Comparison of ENCODE assay signal across 10 cellular contexts in the genomic region with DNA sequence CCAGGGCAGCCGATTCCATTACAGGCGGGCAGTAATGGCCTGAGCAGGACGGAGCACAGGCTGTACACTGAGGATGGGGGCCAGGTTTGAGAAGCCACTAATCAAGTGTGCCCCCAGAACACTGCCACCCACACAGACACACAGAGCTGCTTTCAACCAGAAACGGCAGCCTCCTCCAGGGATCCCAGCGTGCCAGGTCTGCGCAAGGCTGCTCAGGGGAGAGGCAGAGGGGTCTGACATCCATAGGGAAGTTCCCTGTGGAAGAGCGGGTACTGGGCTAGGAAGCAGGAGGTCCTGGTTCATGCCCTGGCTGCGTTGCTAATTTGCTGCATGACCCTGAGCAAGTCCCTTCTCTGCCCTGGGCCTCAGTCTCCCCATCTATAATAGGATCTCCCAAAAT. TPM values are rescaled to one million over a fixed set of nuclear protein-coding genes. Genes with fewer than 3 reads are reported as not detected.
A peak's percentile ranks its signal among the peaks of the same experiment; 100 is the strongest.
DNase-seq lines count a peak whose midpoint lies in the region; ATAC-seq and TF ChIP-seq lines count a peak whose summit lies in the region.
"Had no signal": no experiment of that assay in that cellular context is flagged by ENCODE, and none has a peak within 500 bp of the region (broad histone marks: within the 10 kb centered on the region; RNA-seq: fewer than 3 reads in every experiment).

No MANE protein-coding gene starts in this region.

- ATAC-seq in HG02973 (IDR thresholded peaks at IDR 0.05; ENCODE audit: unreplicated experiment) (no peak), psoas muscle (no peak)
- ATAC-seq: K562 had no signal

- no peaks in the 10 kb centered on the region for H3K9me3 Mint-ChIP-seq in activated naive CD4-positive, alpha-beta T cell treated with anti-CD3 and anti-CD28 coated beads, Interleukin-2, amount 50 U/mL, for 24 hours

- POLR2A ChIA-PET in RWPE1 (lab: Yijun Ruan, JAX; ENCODE audit: low non-redundant PET) = no interaction called here

- peak overlapping the region; percentile 93 for H3K27ac Mint-ChIP-seq in activated naive CD4-positive, alpha-beta T cell treated with anti-CD3 and anti-CD28 coated beads, Interleukin-2, amount 50 U/mL, for 24 hours

- DNase-seq in activated naive CD4-positive, alpha-beta T cell treated with anti-CD3 and anti-CD28 coated beads, Interleukin-2, amount 50 U/mL, for 16 hours = no peak
- DNase-seq in RWPE1 (ENCODE audit: low spot score) (no peak), epithelial cell of prostate (ENCODE audit: low read depth, low spot score) (no peak), suprapubic skin (ENCODE audit: low spot score in 2 of 2) (no peak), psoas muscle (no peak)
- DNase-seq in stimulated activated CD4-positive, alpha-beta T cell treated with anti-CD3 and anti-CD28 coated beads, Interleukin-15, amount 100 ng/mL, for 24 hours = no peak
- DNase-seq: NCI-H1694 had no signal

- no peaks in the 10 kb centered on the region for H3K27me3 ChIP-seq in suprapubic skin
- H3K27me3 ChIP-seq in psoas muscle (ENCODE audit: insufficient read depth in 3 of 3, low read length in 2 of 3) = no peaks in the 10 kb centered on the region

- TF ChIP-seq EP300 in suprapubic skin (IDR thresholded peaks at IDR 0.05) = no peak

- peak overlapping the region; percentile 85 for H3K4me3 Mint-ChIP-seq in activated naive CD4-positive, alpha-beta T cell treated with anti-CD3 and anti-CD28 coated beads, Interleukin-2, amount 50 U/mL, for 24 hours

- H3K27ac ChIP-seq in RWPE1 = peak overlapping the region; percentile 99
- H3K27ac ChIP-seq in epithelial cell of prostate = peak overlapping the region; percentile 99
- peak overlapping the region; percentile 11 for H3K27ac ChIP-seq in suprapubic skin
- H3K27ac ChIP-seq in psoas muscle = no peak overlapping the region

- CTCF ChIA-PET in RWPE1 (lab: Yijun Ruan, JAX) = interaction anchor here (0.7 kb wide), 1 partner anchor 11 kb away, joined by 4 read pairs; no protein-coding TSS in a partner anchor

- H3K36me3 ChIP-seq in suprapubic skin = no peaks in the 10 kb centered on the region
- H3K36me3 ChIP-seq in psoas muscle (ENCODE audit: insufficient read depth in 1 of 2, low read depth in 1 of 2) = no peaks in the 10 kb centered on the region

- peaks cover 2% of the 10 kb centered on the region for H3K36me3 Mint-ChIP-seq in activated naive CD4-positive, alpha-beta T cell treated with anti-CD3 and anti-CD28 coated beads, Interleukin-2, amount 50 U/mL, for 24 hours

- H3K4me3 ChIP-seq in suprapubic skin = no peak overlapping the region
- H3K4me3 ChIP-seq in psoas muscle = no peak overlapping the region
- H3K4me3 ChIP-seq: K562 had no signal

- H3K4me1 Mint-ChIP-seq in activated naive CD4-positive, alpha-beta T cell treated with anti-CD3 and anti-CD28 coated beads, Interleukin-2, amount 50 U/mL, for 24 hours = peaks cover 85% of the 10 kb centered on the region

- H3K4me1 ChIP-seq in suprapubic skin (peaks cover 93% of the 10 kb centered on the region), psoas muscle (peaks cover 18% of the 10 kb centered on the region)

- no peaks in the 10 kb centered on the region for H3K27me3 Mint-ChIP-seq in activated naive CD4-positive, alpha-beta T cell treated with anti-CD3 and anti-CD28 coated beads, Interleukin-2, amount 50 U/mL, for 24 hours

- H3K9me3 ChIP-seq in suprapubic skin (no peaks in the 10 kb centered on the region), psoas muscle (no peaks in the 10 kb centered on the region)

- TF ChIP-seq CTCF in RWPE1 (conservative IDR thresholded peaks at IDR 0.05; ENCODE audit: low read depth) (no peak), suprapubic skin (IDR thresholded peaks at IDR 0.05) (no peak), psoas muscle (IDR thresholded peaks at IDR 0.05) (no peak)

- intact Hi-C loops in psoas muscle (cut with DNase I) = no loop called here

- 53% methylated on average over 7 of the region's 8 CpGs for WGBS in suprapubic skin
- WGBS in psoas muscle, 3 donors = 76 to 81% (median 78%) methylated on average over 8 of the region's 8 CpGs

- TF ChIP-seq POLR2A in suprapubic skin (IDR thresholded peaks at IDR 0.05) = no peak

RNA-seq across cellular contexts. Expression of a gene that starts 26.1 kb away (rescaled TPM):
- total RNA-seq in suprapubic skin (10 to 100 TPM; 25.0 to 33.0 (median 29.6) TPM), psoas muscle (10 to 100 TPM; 31.9 to 81.1 (median 47.0) TPM)
- 10 to 100 TPM; 19.5 to 28.6 (median 22.7) TPM for polyA plus RNA-seq in psoas muscle

RNA-seq across cellular contexts. Expression of a gene that starts 28.1 kb away (rescaled TPM):
- total RNA-seq in suprapubic skin = 100 to 1,000 TPM; 327 to 569 (median 449) TPM
- total RNA-seq in psoas muscle = 10 to 100 TPM in 1 of 4 donors, 1 to 10 TPM in 3; 3.7 to 14.0 (median 6.8) TPM
- 1 to 10 TPM in 2 of 3 donors, under 1 TPM in 1; 0.94 to 1.9 (median 1.2) TPM for polyA plus RNA-seq in psoas muscle

Comparison
In these comparisons a context has a peak if more than half of its experiments do, and no peak if none do; other contexts are left out.
1. RNA of a gene that starts 28.1 kb away (total RNA-seq): 327 to 569 TPM in suprapubic skin; 3.7 to 14.0 TPM in psoas muscle; every median in the first group is over 10 times any median in the second.